In the genomic region with DNA sequence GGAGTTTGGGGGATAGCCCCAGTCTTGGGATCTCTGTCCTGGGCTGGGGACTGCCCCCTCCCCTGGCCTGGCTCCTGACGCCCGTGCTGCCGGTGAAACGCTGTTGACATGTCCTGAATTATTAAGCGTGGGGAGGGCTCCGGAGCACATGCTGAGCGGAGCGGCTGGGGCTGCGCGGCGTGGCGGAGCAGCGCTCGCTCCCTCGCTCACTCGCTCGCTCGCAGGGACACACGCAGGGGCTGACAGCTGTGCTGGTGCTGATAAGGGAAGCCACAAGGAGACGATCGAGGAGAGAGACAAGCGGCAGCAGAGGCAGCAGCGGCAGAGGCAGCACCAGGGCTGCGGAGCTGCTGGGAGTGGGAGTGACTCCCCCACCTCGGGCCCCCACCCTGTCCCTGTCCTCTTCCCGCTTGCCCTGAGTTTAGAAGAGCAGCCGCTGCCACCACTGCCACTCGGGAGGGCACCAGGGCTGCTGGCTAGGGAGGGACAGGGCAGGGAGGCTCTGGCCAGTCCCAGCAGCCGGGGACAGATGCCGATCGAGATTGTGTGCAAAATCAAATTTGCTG, we compare ENCODE assay signal across 1 cellular context.
TF ChIP-seq lines count a peak whose summit lies in the region.

TSS of gene ASIC4 (plus strand) at position 287 of the 566 bp plus-strand sequence. CDS start at position 530, 243 bp downstream.

TF ChIP-seq in K562, 482 proteins besides CTCF, POLR2A, EP300 and RAD21 (continued from another document and continues in another):
- TF ChIP-seq RB1 (IDR thresholded peaks at IDR 0.05; ENCODE audit: low read depth) (peak; percentile 79), CGGBP1 (CRISPR knock-in tag; IDR thresholded peaks at IDR 0.05) (no peak), SNIP1 (IDR thresholded peaks at IDR 0.05; ENCODE audit: low read depth) (no peak), EHMT2 (IDR thresholded peaks at IDR 0.05) (no peak), ZC3H4 (CRISPR knock-in tag; IDR thresholded peaks at IDR 0.05; ENCODE audit: borderline replicate concordance) (no peak), PURB (CRISPR knock-in tag; IDR thresholded peaks at IDR 0.05; ENCODE audit: low read depth) (no peak), ZNF24 (IDR thresholded peaks at IDR 0.05) (peak; percentile 52; the same call in 1 of the 2 replicates), ZNF134 (CRISPR knock-in tag; conservative IDR thresholded peaks at IDR 0.05) (0 out of 2 replicates have a peak, but pooled peaks have one; percentile 39), CBX1 (IDR thresholded peaks at IDR 0.05; ENCODE audit: low read depth) (peak; percentile 26; the same call in 1 of the 2 replicates), ELF1 (tag; IDR thresholded peaks at IDR 0.05) (no peak), KAT7 (CRISPR knock-in tag; IDR thresholded peaks at IDR 0.05; ENCODE audit: borderline replicate concordance) (peak; percentile 81; the same call in 1 of the 2 replicates), ARID4B (CRISPR knock-in tag; IDR thresholded peaks at IDR 0.05) (peak; percentile 46; the same call in 1 of the 2 replicates), ARID2 (IDR thresholded peaks at IDR 0.05) (no peak), FOXK2 (conservative IDR thresholded peaks at IDR 0.05 in 1 of 2, IDR thresholded peaks at IDR 0.05 in 1 of 2; ENCODE audit: low read depth in 2 of 2) (peak; percentile 93), ETS2 (tag; IDR thresholded peaks at IDR 0.05; ENCODE audit: borderline replicate concordance, poor library complexity, severe bottlenecking) (no peak), RHOXF2B (CRISPR knock-in tag; conservative IDR thresholded peaks at IDR 0.05) (no peak), ZNF766 (CRISPR knock-in tag; conservative IDR thresholded peaks at IDR 0.05) (0 out of 2 replicates have a peak, but pooled peaks have one; percentile 39), ZNF311 (CRISPR knock-in tag; IDR thresholded peaks at IDR 0.05) (no peak), E2F1 (CRISPR knock-in tag; IDR thresholded peaks at IDR 0.05) (no peak), TAF9B (IDR thresholded peaks at IDR 0.05; ENCODE audit: partially characterized antibody) (peak; percentile 60), ZNF408 (CRISPR knock-in tag; IDR thresholded peaks at IDR 0.05; ENCODE audit: low read depth) (no peak), SMARCA5 (IDR thresholded peaks at IDR 0.05) (no peak), MAFK (IDR thresholded peaks at IDR 0.05; ENCODE audit: low read length) (no peak), RAD51 (IDR thresholded peaks at IDR 0.05; ENCODE audit: borderline replicate concordance, low read depth) (no peak; the same call in 1 of the 2 replicates), ZBTB17 (CRISPR knock-in tag; IDR thresholded peaks at IDR 0.05) (peak; percentile 87), CHCHD3 (CRISPR knock-in tag; IDR thresholded peaks at IDR 0.05) (no peak), RBM39 (optimal IDR thresholded peaks at IDR 0.05; ENCODE audit: low read depth, low read length) (no peak), CBX3 (IDR thresholded peaks at IDR 0.05; ENCODE audit: borderline replicate concordance in 1 of 2, low read length in 2 of 2) (peak in 1 of 2 experiments; percentile 88; a peak in 2 of 3 replicates), ZNF224 (CRISPR knock-in tag; IDR thresholded peaks at IDR 0.05) (no peak), EP400 (IDR thresholded peaks at IDR 0.05) (peak; percentile 80), GATAD2B (IDR thresholded peaks at IDR 0.05; ENCODE audit: borderline replicate concordance) (peak; percentile 86; the same call in 1 of the 2 replicates), BCOR (IDR thresholded peaks at IDR 0.05) (peak; percentile 98), LEF1 (IDR thresholded peaks at IDR 0.05) (peak; percentile 92), TEAD2 (tag; IDR thresholded peaks at IDR 0.05) (no peak), SAFB2 (IDR thresholded peaks at IDR 0.05; ENCODE audit: borderline replicate concordance, low read depth, low read length, severe bottlenecking) (no peak), NCOA6 (IDR thresholded peaks at IDR 0.05) (no peak), ZNF609 (CRISPR knock-in tag; IDR thresholded peaks at IDR 0.05; ENCODE audit: borderline replicate concordance) (peak; percentile 79; the same call in 1 of the 2 replicates), JUN (IDR thresholded peaks at IDR 0.05; ENCODE audit: borderline replicate concordance, low read depth, low read length) (no peak), JUN (CRISPR knock-in tag; IDR thresholded peaks at IDR 0.05; ENCODE audit: borderline replicate concordance) (no peak), LARP7 (IDR thresholded peaks at IDR 0.05) (no peak), TSC22D4 (tag; IDR thresholded peaks at IDR 0.05) (no peak), XRCC5 (IDR thresholded peaks at IDR 0.05; ENCODE audit: low read depth, low read length) (no peak; the same call in 1 of the 2 replicates), L3MBTL2 (IDR thresholded peaks at IDR 0.05) (peak; percentile 93), PHF8 (IDR thresholded peaks at IDR 0.05; ENCODE audit: borderline replicate concordance, low read length) (0 out of 2 replicates have a peak, but pooled peaks have one; percentile 14)
- TF ChIP-seq, protein P1, sequence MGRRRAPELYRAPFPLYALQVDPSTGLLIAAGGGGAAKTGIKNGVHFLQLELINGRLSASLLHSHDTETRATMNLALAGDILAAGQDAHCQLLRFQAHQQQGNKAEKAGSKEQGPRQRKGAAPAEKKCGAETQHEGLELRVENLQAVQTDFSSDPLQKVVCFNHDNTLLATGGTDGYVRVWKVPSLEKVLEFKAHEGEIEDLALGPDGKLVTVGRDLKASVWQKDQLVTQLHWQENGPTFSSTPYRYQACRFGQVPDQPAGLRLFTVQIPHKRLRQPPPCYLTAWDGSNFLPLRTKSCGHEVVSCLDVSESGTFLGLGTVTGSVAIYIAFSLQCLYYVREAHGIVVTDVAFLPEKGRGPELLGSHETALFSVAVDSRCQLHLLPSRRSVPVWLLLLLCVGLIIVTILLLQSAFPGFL (CRISPR knock-in tag; IDR thresholded peaks at IDR 0.05), result no peak
- TF ChIP-seq, protein P2, sequence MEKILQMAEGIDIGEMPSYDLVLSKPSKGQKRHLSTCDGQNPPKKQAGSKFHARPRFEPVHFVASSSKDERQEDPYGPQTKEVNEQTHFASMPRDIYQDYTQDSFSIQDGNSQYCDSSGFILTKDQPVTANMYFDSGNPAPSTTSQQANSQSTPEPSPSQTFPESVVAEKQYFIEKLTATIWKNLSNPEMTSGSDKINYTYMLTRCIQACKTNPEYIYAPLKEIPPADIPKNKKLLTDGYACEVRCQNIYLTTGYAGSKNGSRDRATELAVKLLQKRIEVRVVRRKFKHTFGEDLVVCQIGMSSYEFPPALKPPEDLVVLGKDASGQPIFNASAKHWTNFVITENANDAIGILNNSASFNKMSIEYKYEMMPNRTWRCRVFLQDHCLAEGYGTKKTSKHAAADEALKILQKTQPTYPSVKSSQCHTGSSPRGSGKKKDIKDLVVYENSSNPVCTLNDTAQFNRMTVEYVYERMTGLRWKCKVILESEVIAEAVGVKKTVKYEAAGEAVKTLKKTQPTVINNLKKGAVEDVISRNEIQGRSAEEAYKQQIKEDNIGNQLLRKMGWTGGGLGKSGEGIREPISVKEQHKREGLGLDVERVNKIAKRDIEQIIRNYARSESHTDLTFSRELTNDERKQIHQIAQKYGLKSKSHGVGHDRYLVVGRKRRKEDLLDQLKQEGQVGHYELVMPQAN (IDR thresholded peaks at IDR 0.05; ENCODE audit: borderline replicate concordance), result peak; percentile 51; the same call in 1 of the 2 replicates
- TF ChIP-seq, protein P3, sequence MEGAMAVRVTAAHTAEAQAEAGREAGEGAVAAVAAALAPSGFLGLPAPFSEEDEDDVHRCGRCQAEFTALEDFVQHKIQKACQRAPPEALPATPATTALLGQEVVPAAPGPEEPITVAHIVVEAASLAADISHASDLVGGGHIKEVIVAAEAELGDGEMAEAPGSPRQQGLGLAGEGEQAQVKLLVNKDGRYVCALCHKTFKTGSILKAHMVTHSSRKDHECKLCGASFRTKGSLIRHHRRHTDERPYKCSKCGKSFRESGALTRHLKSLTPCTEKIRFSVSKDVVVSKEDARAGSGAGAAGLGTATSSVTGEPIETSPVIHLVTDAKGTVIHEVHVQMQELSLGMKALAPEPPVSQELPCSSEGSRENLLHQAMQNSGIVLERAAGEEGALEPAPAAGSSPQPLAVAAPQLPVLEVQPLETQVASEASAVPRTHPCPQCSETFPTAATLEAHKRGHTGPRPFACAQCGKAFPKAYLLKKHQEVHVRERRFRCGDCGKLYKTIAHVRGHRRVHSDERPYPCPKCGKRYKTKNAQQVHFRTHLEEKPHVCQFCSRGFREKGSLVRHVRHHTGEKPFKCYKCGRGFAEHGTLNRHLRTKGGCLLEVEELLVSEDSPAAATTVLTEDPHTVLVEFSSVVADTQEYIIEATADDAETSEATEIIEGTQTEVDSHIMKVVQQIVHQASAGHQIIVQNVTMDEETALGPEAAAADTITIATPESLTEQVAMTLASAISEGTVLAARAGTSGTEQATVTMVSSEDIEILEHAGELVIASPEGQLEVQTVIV (CRISPR knock-in tag; IDR thresholded peaks at IDR 0.05; ENCODE audit: borderline replicate concordance), result no peak
- TF ChIP-seq, protein P4, sequence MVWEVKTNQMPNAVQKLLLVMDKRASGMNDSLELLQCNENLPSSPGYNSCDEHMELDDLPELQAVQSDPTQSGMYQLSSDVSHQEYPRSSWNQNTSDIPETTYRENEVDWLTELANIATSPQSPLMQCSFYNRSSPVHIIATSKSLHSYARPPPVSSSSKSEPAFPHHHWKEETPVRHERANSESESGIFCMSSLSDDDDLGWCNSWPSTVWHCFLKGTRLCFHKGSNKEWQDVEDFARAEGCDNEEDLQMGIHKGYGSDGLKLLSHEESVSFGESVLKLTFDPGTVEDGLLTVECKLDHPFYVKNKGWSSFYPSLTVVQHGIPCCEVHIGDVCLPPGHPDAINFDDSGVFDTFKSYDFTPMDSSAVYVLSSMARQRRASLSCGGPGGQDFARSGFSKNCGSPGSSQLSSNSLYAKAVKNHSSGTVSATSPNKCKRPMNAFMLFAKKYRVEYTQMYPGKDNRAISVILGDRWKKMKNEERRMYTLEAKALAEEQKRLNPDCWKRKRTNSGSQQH (CRISPR knock-in tag; IDR thresholded peaks at IDR 0.05), result no peak
